21 cellular contexts compared by ENCODE assay signal in genomic region chr6:39932386-39932785, GRCh38. TPM values are rescaled to one million over a fixed set of nuclear protein-coding genes. Genes with fewer than 3 reads are reported as not detected.
DNase-seq lines count a peak whose midpoint lies in the region; ATAC-seq, FAIRE-seq and TF ChIP-seq lines count a peak whose summit lies in the region.
"Had no signal": no experiment of that assay in that cellular context is flagged by ENCODE, and none has a peak within 500 bp of the region (broad histone marks: within the 10 kb centered on the region; RNA-seq: fewer than 3 reads in every experiment).

No MANE protein-coding gene starts in this region.

- H3K4me3 ChIP-seq in Jurkat, Clone E6-1 (ENCODE audit: low read length) = peak overlapping the region; percentile 86
- H3K4me3 ChIP-seq in ascending aorta = peak overlapping the region; percentile 78 to 88
- H3K4me3 ChIP-seq in thoracic aorta = peak overlapping the region; percentile 35
- H3K4me3 ChIP-seq: SJSA1 had no signal

- H3K4me1 Mint-ChIP-seq in nephron = peaks cover 15% of the 10 kb centered on the region
- H3K4me1 Mint-ChIP-seq: activated CD8-positive, alpha-beta memory T cell treated with anti-CD3 and anti-CD28 coated beads, Interleukin-2, amount 10 ng/mL, durations not matched to agents 7 days and 5 days had no signal

- no peak for ATAC-seq in thoracic aorta (ENCODE audit: insufficient number of reproducible peaks, low FRiP score, low read depth)
- ATAC-seq in stimulated activated naive CD8-positive, alpha-beta T cell treated with anti-CD3 and anti-CD28 coated beads, Interleukin-15, Interleukin-2, amounts not matched to agents 100 U/mL and 50 U/mL, for 24 hours = no peak
- ATAC-seq: activated CD4-positive, CD25-positive, alpha-beta regulatory T cell treated with anti-CD3 and anti-CD28 coated beads, Interleukin-2, amount 50 U/mL, for 24 hours; activated CD8-positive, alpha-beta memory T cell treated with anti-CD3 and anti-CD28 coated beads, Interleukin-2, amount 10 ng/mL, durations not matched to agents 7 days and 5 days; HCT116; natural killer cell; PC-3 had no signal

- intact Hi-C loops in ascending aorta (cut with DNase I) = no loop called here

- no peak for DNase-seq in Jurkat, Clone E6-1 (ENCODE audit: low read depth, low spot score)
- DNase-seq in ascending aorta (ENCODE audit: low spot score in 2 of 2) = no peak
- no peak for DNase-seq in thoracic aorta (ENCODE audit: low spot score)
- DNase-seq in GM12891 (ENCODE audit: insufficient read length, low spot score) = no peak
- no peak for DNase-seq in stimulated activated naive CD8-positive, alpha-beta T cell treated with anti-CD3 and anti-CD28 coated beads, Interleukin-15, Interleukin-2, amounts not matched to agents 100 U/mL and 50 U/mL, for 24 hours
- DNase-seq in NCI-H2171 (lab: John Stamatoyannopoulos, UW) = no peak
- DNase-seq: activated CD8-positive, alpha-beta memory T cell treated with anti-CD3 and anti-CD28 coated beads, Interleukin-2, amount 10 ng/mL, durations not matched to agents 7 days and 5 days; AML-193; central memory CD4-positive, alpha-beta T cell; COR-L47; effector memory CD4-positive, alpha-beta T cell; KG1; natural killer cell; NCI-H1048; NCI-H510A; PC-3; T-helper 2 cell had no signal

- H3K36me3 ChIP-seq in ascending aorta (no peaks in the 10 kb centered on the region), thoracic aorta (no peaks in the 10 kb centered on the region)
- H3K36me3 ChIP-seq: SJSA1 had no signal

- H3K27me3 ChIP-seq in ascending aorta (no peaks in the 10 kb centered on the region), thoracic aorta (replicated peaks; ENCODE audit: insufficient read depth) (no peaks in the 10 kb centered on the region)
- H3K27me3 ChIP-seq: SJSA1 had no signal

- H3K27me3 Mint-ChIP-seq in nephron (ENCODE audit: low read depth) = peaks cover 6% of the 10 kb centered on the region

- H3K27ac ChIP-seq in ascending aorta = peak overlapping the region; percentile 84 to 93
- H3K27ac ChIP-seq in thoracic aorta = peak overlapping the region; percentile 86 to 87
- H3K27ac ChIP-seq: SJSA1 had no signal

- H3K4me3 Mint-ChIP-seq in nephron = peak overlapping the region; percentile 40 to 96 (median 91)
- H3K4me3 Mint-ChIP-seq: activated CD8-positive, alpha-beta memory T cell treated with anti-CD3 and anti-CD28 coated beads, Interleukin-2, amount 10 ng/mL, durations not matched to agents 7 days and 5 days had no signal

- TF ChIP-seq CTCF in ascending aorta (IDR thresholded peaks at IDR 0.05) = no peak
- no peak for TF ChIP-seq CTCF in nephron (IDR thresholded peaks at IDR 0.05; ENCODE audit: unreplicated experiment in 3 of 3)
- no peak for TF ChIP-seq CTCF in thoracic aorta (IDR thresholded peaks at IDR 0.05)

- H3K9me3 Mint-ChIP-seq in nephron = no peaks in the 10 kb centered on the region
- H3K9me3 Mint-ChIP-seq: natural killer cell had no signal

- TF ChIP-seq POLR2A in GM12891 (IDR thresholded peaks at IDR 0.05; ENCODE audit: low read depth, low read length) = no peak

- peaks cover 15 to 58% of the 10 kb centered on the region in 2 donors for H3K4me1 ChIP-seq in ascending aorta
- H3K4me1 ChIP-seq in thoracic aorta (ENCODE audit: control insufficient read depth in 1 of 2, low read depth in 2 of 2) = peaks cover 35 to 78% of the 10 kb centered on the region in 2 donors

- H3K27ac Mint-ChIP-seq in nephron = no peak overlapping the region
- H3K27ac Mint-ChIP-seq: activated CD8-positive, alpha-beta memory T cell treated with anti-CD3 and anti-CD28 coated beads, Interleukin-2, amount 10 ng/mL, durations not matched to agents 7 days and 5 days had no signal

- FAIRE-seq in GM12891 (lab: Jason Lieb, UNC) = no peak

- no peaks in the 10 kb centered on the region for H3K9me3 ChIP-seq in ascending aorta
- no peaks in the 10 kb centered on the region for H3K9me3 ChIP-seq in thoracic aorta
- H3K9me3 ChIP-seq: SJSA1 had no signal

- H3K36me3 Mint-ChIP-seq in nephron (ENCODE audit: low read depth) = peaks cover 4% of the 10 kb centered on the region
- H3K36me3 Mint-ChIP-seq: activated CD8-positive, alpha-beta memory T cell treated with anti-CD3 and anti-CD28 coated beads, Interleukin-2, amount 10 ng/mL, durations not matched to agents 7 days and 5 days; natural killer cell had no signal

TF ChIP-seq in GM12891, 5 proteins besides CTCF, POLR2A, EP300 and RAD21:
- TF ChIP-seq TAF1 (IDR thresholded peaks at IDR 0.05; ENCODE audit: low read depth, low read length) (no peak), SPI1 (IDR thresholded peaks at IDR 0.05; ENCODE audit: low read depth, low read length) (no peak), POLR2AphosphoS5 (IDR thresholded peaks at IDR 0.05; ENCODE audit: low read depth, low read length) (no peak), POU2F2 (IDR thresholded peaks at IDR 0.05; ENCODE audit: low read depth, low read length) (no peak), PAX5 (IDR thresholded peaks at IDR 0.05; ENCODE audit: insufficient read depth, low read length, severe bottlenecking) (no peak)
TF ChIP-seq in GM12891: peak in this region for 0.

RNA-seq across cellular contexts. Expression of gene MOCS1, which starts 1.9 kb away (rescaled TPM):
- polyA plus RNA-seq in Jurkat, Clone E6-1 (2012; ENCODE audit: insufficient read depth, insufficient read length) = 24.8 TPM
- total RNA-seq in ascending aorta = 45.4 TPM
- total RNA-seq in thoracic aorta = 10 to 100 TPM; 29.1 to 44.9 TPM
- polyA plus RNA-seq in GM12891 (2012; ENCODE audit: low read depth, missing spikeins) = not detected

Comparison
In these comparisons a context has a peak if more than half of its experiments do, and no peak if none do; other contexts are left out.
1. H3K4me3 ChIP-seq: peak in every context shown above with its lines; median percentile 86 in Jurkat, Clone E6-1; 83 in ascending aorta; 35 in thoracic aorta.